Comparison of ENCODE assay signal across 1 cellular context in the genomic region with DNA sequence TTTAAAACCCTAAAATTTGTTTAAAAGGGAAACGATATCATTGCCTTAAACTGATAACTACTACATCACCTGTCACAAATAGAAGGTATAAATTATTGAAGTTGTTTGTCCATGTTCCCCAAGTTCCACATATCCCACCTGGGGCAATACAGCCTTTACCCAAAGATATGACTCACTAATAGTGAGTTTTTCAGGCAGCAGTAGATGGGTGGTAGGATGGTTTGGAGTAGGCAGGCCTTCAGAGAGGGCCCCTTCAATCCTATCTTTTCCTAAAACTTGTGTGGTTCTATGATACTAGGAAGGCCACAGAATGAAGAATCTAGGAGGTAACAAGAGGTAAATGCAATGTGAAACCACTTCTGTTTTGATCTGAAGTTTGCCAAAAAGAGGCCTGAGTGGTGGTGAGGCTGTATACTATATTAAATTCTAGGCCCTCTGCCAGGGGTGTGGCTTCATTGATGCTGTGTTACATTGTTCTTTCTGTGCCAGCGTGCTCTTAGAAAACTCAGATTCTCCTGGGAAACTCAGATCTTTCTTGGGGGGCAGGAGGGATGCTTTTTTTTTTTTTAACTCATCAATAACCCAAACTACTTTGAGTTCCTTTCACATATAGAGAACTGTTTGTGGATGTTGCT.
TF ChIP-seq lines count a peak whose summit lies in the region.

No MANE protein-coding gene starts in this region.

TF ChIP-seq in GM12878, 131 proteins besides CTCF, POLR2A, EP300 and RAD21:
- TF ChIP-seq MYC (IDR thresholded peaks at IDR 0.05; ENCODE audit: insufficient read depth, insufficient read length, insufficient replicate concordance, low read length, severe bottlenecking) (no peak), WRNIP1 (IDR thresholded peaks at IDR 0.05; ENCODE audit: borderline replicate concordance, low read depth, low read length) (no peak), NFYA (IDR thresholded peaks at IDR 0.05; ENCODE audit: borderline replicate concordance, low read depth, low read length) (no peak), IKZF1 (conservative IDR thresholded peaks at IDR 0.05) (no peak), POLR2AphosphoS2 (IDR thresholded peaks at IDR 0.05; ENCODE audit: low read depth, low read length) (no peak), GATAD2B (conservative IDR thresholded peaks at IDR 0.05; ENCODE audit: low read depth) (no peak), ZBTB40 (IDR thresholded peaks at IDR 0.05; ENCODE audit: borderline replicate concordance) (no peak), ZNF24 (IDR thresholded peaks at IDR 0.05) (no peak), ETV6 (conservative IDR thresholded peaks at IDR 0.05 in 1 of 2, IDR thresholded peaks at IDR 0.05 in 1 of 2; ENCODE audit: borderline replicate concordance in 1 of 2, low read depth in 1 of 2) (no peak), RB1 (IDR thresholded peaks at IDR 0.05; ENCODE audit: borderline replicate concordance) (no peak), IRF3 (IDR thresholded peaks at IDR 0.05) (no peak), CREB1 (IDR thresholded peaks at IDR 0.05; ENCODE audit: low read depth) (no peak), SUZ12 (IDR thresholded peaks at IDR 0.05; ENCODE audit: unreplicated experiment) (no peak), NKRF (conservative IDR thresholded peaks at IDR 0.05) (no peak), CHD4 (IDR thresholded peaks at IDR 0.05) (no peak), EED (IDR thresholded peaks at IDR 0.05; ENCODE audit: low read depth) (no peak), PAX8 (IDR thresholded peaks at IDR 0.05) (no peak)
- TF ChIP-seq, protein P1, sequence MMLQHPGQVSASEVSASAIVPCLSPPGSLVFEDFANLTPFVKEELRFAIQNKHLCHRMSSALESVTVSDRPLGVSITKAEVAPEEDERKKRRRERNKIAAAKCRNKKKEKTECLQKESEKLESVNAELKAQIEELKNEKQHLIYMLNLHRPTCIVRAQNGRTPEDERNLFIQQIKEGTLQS (IDR thresholded peaks at IDR 0.05; ENCODE audit: borderline replicate concordance, extremely low read depth, low read depth, low read length) = no peak
- TF ChIP-seq, protein P2, sequence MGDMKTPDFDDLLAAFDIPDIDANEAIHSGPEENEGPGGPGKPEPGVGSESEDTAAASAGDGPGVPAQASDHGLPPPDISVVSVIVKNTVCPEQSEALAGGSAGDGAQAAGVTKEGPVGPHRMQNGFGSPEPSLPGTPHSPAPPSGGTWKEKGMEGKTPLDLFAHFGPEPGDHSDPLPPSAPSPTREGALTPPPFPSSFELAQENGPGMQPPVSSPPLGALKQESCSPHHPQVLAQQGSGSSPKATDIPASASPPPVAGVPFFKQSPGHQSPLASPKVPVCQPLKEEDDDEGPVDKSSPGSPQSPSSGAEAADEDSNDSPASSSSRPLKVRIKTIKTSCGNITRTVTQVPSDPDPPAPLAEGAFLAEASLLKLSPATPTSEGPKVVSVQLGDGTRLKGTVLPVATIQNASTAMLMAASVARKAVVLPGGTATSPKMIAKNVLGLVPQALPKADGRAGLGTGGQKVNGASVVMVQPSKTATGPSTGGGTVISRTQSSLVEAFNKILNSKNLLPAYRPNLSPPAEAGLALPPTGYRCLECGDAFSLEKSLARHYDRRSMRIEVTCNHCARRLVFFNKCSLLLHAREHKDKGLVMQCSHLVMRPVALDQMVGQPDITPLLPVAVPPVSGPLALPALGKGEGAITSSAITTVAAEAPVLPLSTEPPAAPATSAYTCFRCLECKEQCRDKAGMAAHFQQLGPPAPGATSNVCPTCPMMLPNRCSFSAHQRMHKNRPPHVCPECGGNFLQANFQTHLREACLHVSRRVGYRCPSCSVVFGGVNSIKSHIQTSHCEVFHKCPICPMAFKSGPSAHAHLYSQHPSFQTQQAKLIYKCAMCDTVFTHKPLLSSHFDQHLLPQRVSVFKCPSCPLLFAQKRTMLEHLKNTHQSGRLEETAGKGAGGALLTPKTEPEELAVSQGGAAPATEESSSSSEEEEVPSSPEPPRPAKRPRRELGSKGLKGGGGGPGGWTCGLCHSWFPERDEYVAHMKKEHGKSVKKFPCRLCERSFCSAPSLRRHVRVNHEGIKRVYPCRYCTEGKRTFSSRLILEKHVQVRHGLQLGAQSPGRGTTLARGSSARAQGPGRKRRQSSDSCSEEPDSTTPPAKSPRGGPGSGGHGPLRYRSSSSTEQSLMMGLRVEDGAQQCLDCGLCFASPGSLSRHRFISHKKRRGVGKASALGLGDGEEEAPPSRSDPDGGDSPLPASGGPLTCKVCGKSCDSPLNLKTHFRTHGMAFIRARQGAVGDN (IDR thresholded peaks at IDR 0.05) = no peak
- TF ChIP-seq, protein P3, sequence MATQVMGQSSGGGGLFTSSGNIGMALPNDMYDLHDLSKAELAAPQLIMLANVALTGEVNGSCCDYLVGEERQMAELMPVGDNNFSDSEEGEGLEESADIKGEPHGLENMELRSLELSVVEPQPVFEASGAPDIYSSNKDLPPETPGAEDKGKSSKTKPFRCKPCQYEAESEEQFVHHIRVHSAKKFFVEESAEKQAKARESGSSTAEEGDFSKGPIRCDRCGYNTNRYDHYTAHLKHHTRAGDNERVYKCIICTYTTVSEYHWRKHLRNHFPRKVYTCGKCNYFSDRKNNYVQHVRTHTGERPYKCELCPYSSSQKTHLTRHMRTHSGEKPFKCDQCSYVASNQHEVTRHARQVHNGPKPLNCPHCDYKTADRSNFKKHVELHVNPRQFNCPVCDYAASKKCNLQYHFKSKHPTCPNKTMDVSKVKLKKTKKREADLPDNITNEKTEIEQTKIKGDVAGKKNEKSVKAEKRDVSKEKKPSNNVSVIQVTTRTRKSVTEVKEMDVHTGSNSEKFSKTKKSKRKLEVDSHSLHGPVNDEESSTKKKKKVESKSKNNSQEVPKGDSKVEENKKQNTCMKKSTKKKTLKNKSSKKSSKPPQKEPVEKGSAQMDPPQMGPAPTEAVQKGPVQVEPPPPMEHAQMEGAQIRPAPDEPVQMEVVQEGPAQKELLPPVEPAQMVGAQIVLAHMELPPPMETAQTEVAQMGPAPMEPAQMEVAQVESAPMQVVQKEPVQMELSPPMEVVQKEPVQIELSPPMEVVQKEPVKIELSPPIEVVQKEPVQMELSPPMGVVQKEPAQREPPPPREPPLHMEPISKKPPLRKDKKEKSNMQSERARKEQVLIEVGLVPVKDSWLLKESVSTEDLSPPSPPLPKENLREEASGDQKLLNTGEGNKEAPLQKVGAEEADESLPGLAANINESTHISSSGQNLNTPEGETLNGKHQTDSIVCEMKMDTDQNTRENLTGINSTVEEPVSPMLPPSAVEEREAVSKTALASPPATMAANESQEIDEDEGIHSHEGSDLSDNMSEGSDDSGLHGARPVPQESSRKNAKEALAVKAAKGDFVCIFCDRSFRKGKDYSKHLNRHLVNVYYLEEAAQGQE (IDR thresholded peaks at IDR 0.05; ENCODE audit: low read depth, low read length) = no peak
